Comparison of ENCODE assay signal across 8 cellular contexts in the genomic region with DNA sequence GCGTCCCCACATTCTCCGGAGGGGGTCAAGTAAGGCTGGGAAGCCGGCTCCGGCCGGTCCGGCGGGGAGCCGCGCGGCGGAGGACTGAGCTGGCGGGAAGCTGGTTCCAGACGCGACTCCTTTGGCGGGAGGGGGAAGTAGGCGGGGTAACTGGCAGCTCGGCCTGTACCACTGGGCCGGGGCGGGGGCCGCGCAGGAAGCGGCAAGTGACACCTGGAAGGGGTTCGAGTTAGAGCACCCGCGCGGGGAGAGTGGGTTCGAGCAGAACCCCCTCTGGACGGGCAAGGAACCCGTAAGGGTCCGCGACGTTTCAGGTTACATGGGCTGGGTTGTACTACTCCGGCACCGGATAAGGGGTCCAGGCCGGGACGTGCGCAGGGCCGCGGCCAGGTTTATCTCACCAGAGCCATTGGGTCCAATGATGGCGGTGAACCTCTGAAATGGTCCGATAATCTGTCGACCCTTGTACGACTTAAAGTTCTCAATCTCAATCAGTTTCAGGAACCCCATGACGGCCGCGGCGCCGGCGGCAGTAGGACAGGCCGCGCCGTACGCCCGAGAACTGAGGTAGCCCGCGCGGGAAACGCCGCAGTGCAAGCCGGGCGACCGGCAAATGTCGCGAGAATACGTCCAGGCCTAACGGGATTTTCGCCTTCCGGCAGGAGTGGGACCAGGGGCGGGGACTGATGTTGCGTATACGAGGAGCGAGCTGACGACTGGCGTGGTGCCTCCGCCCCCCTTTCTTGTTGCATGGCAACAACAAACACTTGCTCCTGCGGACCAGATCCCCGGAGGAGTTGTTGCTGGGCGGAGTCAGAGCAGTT. TPM values are rescaled to one million over a fixed set of nuclear protein-coding genes. Genes with fewer than 3 reads are reported as not detected.
DNase-seq lines count a peak whose midpoint lies in the region; ATAC-seq and TF ChIP-seq lines count a peak whose summit lies in the region.

A gene (plus strand): TSS at position 783 of the 824 bp plus-strand sequence. CDS start 3,404 bp downstream, outside the sequence.
A gene (minus strand): TSS at position 564 of the 824 bp plus-strand sequence. CDS start 54 bp downstream, at position 510.

- H3K36me3 ChIP-seq in lower lobe of right lung: no peaks in the 10 kb centered on the region

- no peaks in the 10 kb centered on the region for H3K9me3 ChIP-seq in lower lobe of right lung

- peak within 1 kb of the TSS; percentile 93 for H3K27ac ChIP-seq in lower lobe of right lung

- no peaks in the 10 kb centered on the region for H3K27me3 ChIP-seq in lower lobe of right lung (ENCODE audit: low read depth)

- ATAC-seq in lower lobe of right lung: peak; percentile 98

- peak within 1 kb of the TSS; percentile 68 for H3K4me3 ChIP-seq in lower lobe of right lung

- TF ChIP-seq CTCF in GM20000 (IDR thresholded peaks at IDR 0.05; ENCODE audit: extremely low read depth, missing control alignments) (no peak), lower lobe of right lung (IDR thresholded peaks at IDR 0.05) (no peak)

- peaks cover 8% of the 10 kb centered on the region for H3K4me1 ChIP-seq in lower lobe of right lung

- intact Hi-C loops in lower lobe of right lung (cut with DNase I): no loop called here

- DNase-seq in COLO668 (lab: John Stamatoyannopoulos, UW; ENCODE audit: unreplicated experiment) (peak; percentile 95), GM20000 (ENCODE audit: low spot score) (peak; percentile 91), HS-5 (ENCODE audit: low read depth) (peak; percentile 78), NK-92 (lab: John Stamatoyannopoulos, UW; ENCODE audit: unreplicated experiment) (peak; percentile 65), lower lobe of right lung (peak; percentile 97)
- peak; percentile 98 for DNase-seq in activated CD8-positive, alpha-beta memory T cell treated with anti-CD3 and anti-CD28 coated beads for 24 hours
- peak; percentile 99 for DNase-seq in effector CD4-positive, alpha-beta T cell
- peak; percentile 79 to 95 (median 87) for DNase-seq in stimulated activated CD4-positive, alpha-beta T cell treated with anti-CD3 and anti-CD28 coated beads, TNF-alpha, amount 100 ng/mL, for 1 hour (ENCODE audit: low read depth in 3 of 3, low spot score in 1 of 3)

RNA-seq across cellular contexts. Expression of the first gene that starts in this region (rescaled TPM):
- total RNA-seq in lower lobe of right lung: 3.0 TPM

RNA-seq across cellular contexts. Expression of the second gene that starts in this region (rescaled TPM):
- 52.0 TPM for total RNA-seq in lower lobe of right lung

Comparison
In these comparisons a context has a peak if more than half of its experiments do, and no peak if none do; other contexts are left out.
1. Peak in every context shown above with its lines: DNase-seq, ATAC-seq, H3K4me3 ChIP-seq and H3K27ac ChIP-seq.